In genomic region chr2:43405829-43406228, GRCh38 we compare ENCODE assay signal across 22 cellular contexts.
DNase-seq lines count a peak whose midpoint lies in the region; ATAC-seq and TF ChIP-seq lines count a peak whose summit lies in the region.
"Had no signal": no experiment of that assay in that cellular context is flagged by ENCODE, and none has a peak within 500 bp of the region (broad histone marks: within the 10 kb centered on the region; RNA-seq: fewer than 3 reads in every experiment).

No MANE protein-coding gene starts in this region.

- WGBS in SK-N-SH (ENCODE audit: low lambda C conversion rate) = 75% methylated on average over 1 of the region's 1 CpG

- H3K9ac ChIP-seq in SK-N-SH = no peak overlapping the region

- H3K27me3 Mint-ChIP-seq in CD8-positive, alpha-beta T cell (ENCODE audit: low read depth) = no peaks in the 10 kb centered on the region
- H3K27me3 Mint-ChIP-seq: activated CD4-positive, alpha-beta T cell treated with anti-CD3 and anti-CD28 coated beads for 36 hours; CD4-positive, CD25-positive, alpha-beta regulatory T cell; naive B cell had no signal

- peaks cover 5 to 30% of the 10 kb centered on the region in 2 experiments; a peak in 2 of 4 replicates for H3K4me1 ChIP-seq in SK-N-SH (ENCODE audit: control insufficient read depth in 1 of 2, insufficient read depth in 2 of 2, low read depth in 1 of 2, low read length in 1 of 2)
- peaks cover 0 to 4% of the 10 kb centered on the region in 2 donors for H3K4me1 ChIP-seq in uterus
- H3K4me1 ChIP-seq in CD8-positive, alpha-beta T cell (ENCODE audit: insufficient read depth, low read length) = no peaks in the 10 kb centered on the region
- H3K4me1 ChIP-seq: prostate gland had no signal

- H3K4me1 Mint-ChIP-seq in CD8-positive, alpha-beta T cell (ENCODE audit: low read depth) = no peaks in the 10 kb centered on the region

- TF ChIP-seq EP300 in SK-N-SH (IDR thresholded peaks at IDR 0.05; ENCODE audit: borderline replicate concordance in 1 of 2, low read depth in 1 of 2, low read length in 1 of 2) = peak in 1 of 2 experiments; percentile 58; a peak in 2 of 4 replicates

- no peak overlapping the region for H3K4me3 Mint-ChIP-seq in CD8-positive, alpha-beta T cell
- H3K4me3 Mint-ChIP-seq: activated CD4-positive, alpha-beta T cell treated with anti-CD3 and anti-CD28 coated beads for 36 hours; CD4-positive, CD25-positive, alpha-beta regulatory T cell; naive B cell had no signal

- no peak overlapping the region for H3K27ac Mint-ChIP-seq in CD8-positive, alpha-beta T cell
- H3K27ac Mint-ChIP-seq: activated CD4-positive, alpha-beta T cell treated with anti-CD3 and anti-CD28 coated beads for 36 hours; CD4-positive, CD25-positive, alpha-beta regulatory T cell; naive B cell had no signal

- H3K4me2 ChIP-seq in SK-N-SH = no peak overlapping the region

- H3K4me3 ChIP-seq in SK-N-SH (ENCODE audit: low read depth in 2 of 2, low read length in 1 of 2) (no peak overlapping the region), uterus (no peak overlapping the region)
- H3K4me3 ChIP-seq in CD8-positive, alpha-beta T cell (ENCODE audit: low read depth, low read length) = no peak overlapping the region
- H3K4me3 ChIP-seq: gastrocnemius medialis, lower lobe of right lung, prostate gland, SK-N-MC, transverse colon had no signal

- DNase-seq in Right ventricle myocardium superior (no peak), left cardiac atrium (no peak), SK-N-SH (peak; percentile 43), left kidney (ENCODE audit: low read depth, low spot score) (peak; percentile 92), uterus (no peak), HUDEP-2 (lab: John Stamatoyannopoulos, UW; ENCODE audit: unreplicated experiment in 76 of 76) (no peak)
- DNase-seq in CD8-positive, alpha-beta T cell = no peak
- DNase-seq: activated CD4-positive, alpha-beta T cell treated with anti-CD3 and anti-CD28 coated beads for 36 hours; activated CD8-positive, alpha-beta memory T cell treated with anti-CD3 and anti-CD28 coated beads, Interleukin-2, amount 50 U/mL, for 4 hours; anterior cingulate cortex; CD4-positive, CD25-positive, alpha-beta regulatory T cell; DMS79; gastrocnemius medialis; lower lobe of right lung; naive B cell; NCI-H1092 treated with DMSO at 0.1 percent for 48 hours; NCI-H526 treated with DMSO at 0.1 percent for 48 hours; stimulated activated naive CD4-positive, alpha-beta T cell; transverse colon had no signal

- TF ChIP-seq RAD21 in SK-N-SH (IDR thresholded peaks at IDR 0.05; ENCODE audit: low read length) = no peak; the same call in 1 of the 2 replicates

- ATAC-seq in Right ventricle myocardium superior (ENCODE audit: poor library complexity) (peak; percentile 34), left cardiac atrium (no peak), HG03196 (IDR thresholded peaks at IDR 0.05; ENCODE audit: unreplicated experiment) (no peak)
- no peak for ATAC-seq in CD8-positive, alpha-beta T cell
- ATAC-seq: activated CD4-positive, alpha-beta T cell treated with anti-CD3 and anti-CD28 coated beads for 36 hours; gastrocnemius medialis; lower lobe of right lung had no signal

- H3K36me3 ChIP-seq in SK-N-SH (replicated peaks in 1 of 2; ENCODE audit: control insufficient read depth in 1 of 2, insufficient read depth in 2 of 2, low read length in 1 of 2) (no peaks in the 10 kb centered on the region), uterus (no peaks in the 10 kb centered on the region)
- no peaks in the 10 kb centered on the region for H3K36me3 ChIP-seq in CD8-positive, alpha-beta T cell (ENCODE audit: insufficient read depth, low read length)
- H3K36me3 ChIP-seq: gastrocnemius medialis, lower lobe of right lung, prostate gland, transverse colon had no signal

- H3F3A ChIP-seq in SK-N-SH (replicated peaks; ENCODE audit: insufficient read depth) = peaks cover 3% of the 10 kb centered on the region

- peak overlapping the region in 1 of 2 experiments; percentile 70; a peak in 2 of 4 replicates for H3K27ac ChIP-seq in SK-N-SH (ENCODE audit: low read depth in 2 of 2, low read length in 1 of 2)
- peak overlapping the region; percentile 20 to 35 for H3K27ac ChIP-seq in uterus
- H3K27ac ChIP-seq in CD8-positive, alpha-beta T cell (ENCODE audit: low read depth, low read length) = no peak overlapping the region
- H3K27ac ChIP-seq: gastrocnemius medialis, lower lobe of right lung, prostate gland, SK-N-MC had no signal

- H2AFZ ChIP-seq in SK-N-SH (ENCODE audit: low read depth) = no peak overlapping the region

- H3K9me2 ChIP-seq in SK-N-SH = no peaks in the 10 kb centered on the region

- H3K9me3 Mint-ChIP-seq in CD8-positive, alpha-beta T cell = no peaks in the 10 kb centered on the region
- H3K9me3 Mint-ChIP-seq: CD4-positive, CD25-positive, alpha-beta regulatory T cell; naive B cell had no signal

- no peaks in the 10 kb centered on the region for H4K20me1 ChIP-seq in SK-N-SH (ENCODE audit: insufficient read depth)

- intact Hi-C loops in Right ventricle myocardium superior (cut with DNase I) = loop anchor here (10.0 kb wide), 1 partner anchor 71 kb away; no protein-coding TSS in a partner anchor
- intact Hi-C loops in left cardiac atrium (cut with DNase I) = no loop called here
- intact Hi-C loops in uterus (cut with DNase I; ENCODE audit: low total_unique reads) = no loop called here
- intact Hi-C loops in CD8-positive, alpha-beta T cell (cut with DNase I, micrococcal nuclease) = no loop called here

- POLR2A ChIA-PET in SK-N-SH (lab: Yijun Ruan, JAX) = interaction anchor here (1.3 kb wide), 1 partner anchor 21 kb away, joined by 3 read pairs; no protein-coding TSS in a partner anchor
- POLR2A ChIA-PET in CD8-positive, alpha-beta T cell (lab: Charles Lee) = no interaction called here

- H3K9me3 ChIP-seq in SK-N-SH (no peaks in the 10 kb centered on the region), uterus (no peaks in the 10 kb centered on the region)
- no peaks in the 10 kb centered on the region for H3K9me3 ChIP-seq in CD8-positive, alpha-beta T cell (ENCODE audit: low read length)
- H3K9me3 ChIP-seq: gastrocnemius medialis, lower lobe of right lung, prostate gland, transverse colon had no signal

- TF ChIP-seq POLR2A in uterus (IDR thresholded peaks at IDR 0.05) = no peak

- peaks cover 16% of the 10 kb centered on the region for H3K36me3 Mint-ChIP-seq in CD8-positive, alpha-beta T cell

- TF ChIP-seq CTCF in SK-N-SH (IDR thresholded peaks at IDR 0.05) (no peak), uterus (IDR thresholded peaks at IDR 0.05) (no peak)
- no peak for TF ChIP-seq CTCF in CD8-positive, alpha-beta T cell (IDR thresholded peaks at IDR 0.05)

- H3K27me3 ChIP-seq in SK-N-SH (ENCODE audit: insufficient read depth) = no peaks in the 10 kb centered on the region
- no peaks in the 10 kb centered on the region for H3K27me3 ChIP-seq in uterus
- H3K27me3 ChIP-seq in CD8-positive, alpha-beta T cell (ENCODE audit: insufficient read depth, low read length) = no peaks in the 10 kb centered on the region
- H3K27me3 ChIP-seq: gastrocnemius medialis, transverse colon had no signal

- H3K79me2 ChIP-seq in SK-N-SH (ENCODE audit: insufficient read depth) = no peaks in the 10 kb centered on the region

- CTCF ChIA-PET in SK-N-SH (lab: Yijun Ruan, JAX) = interaction anchor here (0.6 to 3.1 kb wide), 5 partner anchors 61 to 431 kb away, joined by 3 to 17 read pairs (median 4); no protein-coding TSS in a partner anchor
- CTCF ChIA-PET in CD8-positive, alpha-beta T cell (lab: Charles Lee) = interaction anchor here (0.7 kb wide), 1 partner anchor 24 kb away, joined by 3 read pairs; no protein-coding TSS in a partner anchor

TF ChIP-seq in SK-N-SH, 30 proteins besides CTCF, POLR2A, EP300 and RAD21:
- TF ChIP-seq JUND (IDR thresholded peaks at IDR 0.05) (no peak), MEF2A (IDR thresholded peaks at IDR 0.05; ENCODE audit: borderline replicate concordance, low read depth) (no peak), RCOR1 (IDR thresholded peaks at IDR 0.05; ENCODE audit: low read length) (no peak), TEAD4 (IDR thresholded peaks at IDR 0.05; ENCODE audit: borderline replicate concordance, insufficient read depth) (no peak), YY1 (IDR thresholded peaks at IDR 0.05; ENCODE audit: low read depth) (no peak), ZBTB33 (IDR thresholded peaks at IDR 0.05; ENCODE audit: borderline replicate concordance, low read depth) (no peak), PBX3 (IDR thresholded peaks at IDR 0.05) (0 out of 2 replicates have a peak, but pooled peaks have one; percentile 21), GATA2 (CRISPR knock-in tag; IDR thresholded peaks at IDR 0.05) (0 out of 2 replicates have a peak, but pooled peaks have one; percentile 33), EZH2phosphoT487 (IDR thresholded peaks at IDR 0.05; ENCODE audit: borderline replicate concordance, low read depth) (no peak), TCF12 (IDR thresholded peaks at IDR 0.05) (0 out of 2 replicates have a peak, but pooled peaks have one; percentile 22), MXI1 (IDR thresholded peaks at IDR 0.05; ENCODE audit: low read depth, low read length) (peak; percentile 62; the same call in 1 of the 2 replicates)
TF ChIP-seq in SK-N-SH: peak in this region for 4.

Comparison
In these comparisons a context has a peak if more than half of its experiments do, and no peak if none do; other contexts are left out.
1. DNase-seq: peak in SK-N-SH (single experiment) and left kidney (single experiment); none in Right ventricle myocardium superior (single experiment), left cardiac atrium (single experiment), uterus (0 of 2), HUDEP-2 (0 of 76) and CD8-positive, alpha-beta T cell (0 of 7).